34 cellular contexts compared by ENCODE assay signal in the genomic region with DNA sequence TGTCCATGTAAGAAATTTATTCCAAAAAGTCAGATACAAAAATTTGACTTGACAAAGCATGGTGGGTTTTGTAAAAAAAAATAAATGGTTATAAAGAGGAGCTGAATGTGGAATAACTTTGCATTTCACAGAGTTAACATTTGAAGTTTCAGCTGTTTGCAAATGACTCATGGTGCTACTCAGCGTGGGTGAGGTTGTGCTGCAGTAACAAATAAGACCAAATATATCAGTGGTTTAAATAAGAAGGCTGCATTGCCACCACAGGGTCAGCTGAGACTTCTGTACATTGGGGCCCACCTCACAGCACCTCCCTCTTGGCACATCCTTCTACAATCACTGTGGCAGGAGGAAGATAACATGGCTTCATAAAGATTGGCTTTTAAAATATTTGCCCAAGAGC.
"Had no signal": no experiment of that assay in that cellular context is flagged by ENCODE, and none has a peak within 500 bp of the region (broad histone marks: within the 10 kb centered on the region; RNA-seq: fewer than 3 reads in every experiment).

No MANE protein-coding gene starts in this region.

- H3K36me3 ChIP-seq: adrenal gland, ascending aorta, brain microvascular endothelial cell, breast epithelium, cardiac muscle cell had no signal

- H3K27ac ChIP-seq: adrenal gland, ascending aorta, body of pancreas, brain microvascular endothelial cell, breast epithelium, cardiac muscle cell had no signal

- H3K4me1 ChIP-seq: adrenal gland, ascending aorta, body of pancreas, breast epithelium had no signal

- DNase-seq: activated effector memory CD4-positive, alpha-beta T cell treated with anti-CD3 and anti-CD28 coated beads, Interleukin-2, amount 50 U/mL, for 16 hours; activated effector memory CD4-positive, alpha-beta T cell treated with Interleukin-2 at 50 U/mL for 16 hours; activated gamma-delta T cell; activated gamma-delta T cell treated with Interleukin-2 at 50 U/mL for 16 hours; activated naive CD4-positive, alpha-beta T cell; activated naive CD4-positive, alpha-beta T cell treated with anti-CD3 and anti-CD28 coated beads for 36 hours; activated naive CD4-positive, alpha-beta T cell treated with anti-CD3 and anti-CD28 coated beads, Interleukin-2, amount 10 ng/mL, durations not matched to agents 7 days and 5 days; activated naive CD4-positive, alpha-beta T cell treated with anti-CD3 and anti-CD28 coated beads, Interleukin-2, amount 50 U/mL, for 16 hours; activated naive CD4-positive, alpha-beta T cell treated with Interleukin-2 at 50 U/mL for 16 hours; activated naive CD8-positive, alpha-beta T cell treated with anti-CD3 and anti-CD28 coated beads for 36 hours; activated naive CD8-positive, alpha-beta T cell treated with anti-CD3 and anti-CD28 coated beads, Interleukin-2, amount 10 ng/mL, durations not matched to agents 7 days and 5 days; activated naive CD8-positive, alpha-beta T cell treated with anti-CD3 and anti-CD28 coated beads, Interleukin-2, amount 50 U/mL, for 24 hours; activated T-cell treated with anti-CD3 and anti-CD28 coated beads, Interleukin-2, amount 50 U/mL, for 1 hour; activated T-cell treated with anti-CD3 and anti-CD28 coated beads, Interleukin-2, amount 50 U/mL, for 24 hours; activated T-cell treated with anti-CD3 and anti-CD28 coated beads, Interleukin-2, amount 50 U/mL, for 4 hours; activated T-cell treated with anti-CD3 and anti-CD28 coated beads, Interleukin-2, amount 50 U/mL, for 48 hours; activated T-cell treated with anti-CD3 and anti-CD28 coated beads, Interleukin-2, amount 50 U/mL, for 72 hours; adrenal gland; amniotic stem cell; amygdala; anterior cingulate cortex; aorta; body of pancreas; brain microvascular endothelial cell; caudate nucleus; central memory CD4-positive, alpha-beta T cell; cerebellar nuclear complex had no signal

- FAIRE-seq: astrocyte, bronchial epithelial cell had no signal

- H3K9me3 ChIP-seq: adrenal gland, ascending aorta, body of pancreas, breast epithelium had no signal

- ATAC-seq: activated naive CD4-positive, alpha-beta T cell treated with anti-CD3 and anti-CD28 coated beads, Interleukin-2, amount 50 U/mL, for 72 hours; activated naive CD8-positive, alpha-beta T cell treated with anti-CD3 and anti-CD28 coated beads, Interleukin-2, amount 50 U/mL, for 24 hours; activated T-cell treated with anti-CD3 and anti-CD28 coated beads, Interleukin-2, amount 50 U/mL, for 4 hours; activated T-cell treated with anti-CD3 and anti-CD28 coated beads, Interleukin-2, amount 50 U/mL, for 72 hours; activated T-helper 17 cell treated with anti-CD3 and anti-CD28 coated beads, Interleukin-2, amount 50 U/mL, for 72 hours; body of pancreas had no signal

- H3K27me3 ChIP-seq: adrenal gland, ascending aorta, body of pancreas, brain microvascular endothelial cell, breast epithelium, cardiac muscle cell had no signal

- H3K4me3 ChIP-seq: adrenal gland, ascending aorta, body of pancreas, breast epithelium, cardiac muscle cell had no signal
